13 cellular contexts compared by ENCODE assay signal in genomic region chrX:30302957-30303356, GRCh38. TPM values are rescaled to one million over a fixed set of nuclear protein-coding genes. Genes with fewer than 3 reads are reported as not detected.
A peak's percentile ranks its signal among the peaks of the same experiment; 100 is the strongest.
DNase-seq lines count a peak whose midpoint lies in the region; ATAC-seq and TF ChIP-seq lines count a peak whose summit lies in the region.
"Had no signal": no experiment of that assay in that cellular context is flagged by ENCODE, and none has a peak within 500 bp of the region (broad histone marks: within the 10 kb centered on the region; RNA-seq: fewer than 3 reads in every experiment).

No MANE protein-coding gene starts in this region.

- intact Hi-C loops in left cardiac atrium (cut with DNase I) = no loop called here
- intact Hi-C loops in sciatic nerve (cut with DNase I) = no loop called here

- DNase-seq in ELF-1 (ENCODE audit: low read depth, low spot score) = peak; percentile 17
- DNase-seq in left cardiac atrium = peak; percentile 24
- DNase-seq in sciatic nerve (ENCODE audit: low spot score) = peak; percentile 58
- no peak for DNase-seq in HT-29 (ENCODE audit: low spot score)
- DNase-seq in NCI-H526 (lab: John Stamatoyannopoulos, UW) = no peak
- no peak for DNase-seq in GM20000 (ENCODE audit: low spot score)
- DNase-seq: activated naive CD8-positive, alpha-beta T cell treated with anti-CD3 and anti-CD28 coated beads, Interleukin-2, amount 50 U/mL, for 24 hours; effector CD4-positive, alpha-beta T cell; NCI-H1436; T-helper 2 cell had no signal

- ATAC-seq in SK-N-SH treated with all-trans-retinoic acid at 6 μM for 48 hours (peak; percentile 67), left cardiac atrium (peak in 1 of 2 donors; percentile 53), sciatic nerve (peak; percentile 58), GM19328 (IDR thresholded peaks at IDR 0.05; ENCODE audit: unreplicated experiment) (no peak)
- ATAC-seq: activated naive CD8-positive, alpha-beta T cell treated with anti-CD3 and anti-CD28 coated beads, Interleukin-2, amount 50 U/mL, for 24 hours had no signal

- no peak for TF ChIP-seq CTCF in GM20000 (IDR thresholded peaks at IDR 0.05; ENCODE audit: extremely low read depth, missing control alignments)

TF ChIP-seq in SK-N-SH treated with all-trans-retinoic acid at 6 μM for 48 hours, 23 proteins besides CTCF, POLR2A, EP300 and RAD21:
- TF ChIP-seq RARB (CRISPR knock-in tag; IDR thresholded peaks at IDR 0.05) (no peak), ZC3H10 (CRISPR knock-in tag; IDR thresholded peaks at IDR 0.05) (no peak), PPARA (CRISPR knock-in tag; IDR thresholded peaks at IDR 0.05; ENCODE audit: borderline replicate concordance) (no peak), ISL1 (CRISPR knock-in tag; IDR thresholded peaks at IDR 0.05) (no peak), TCF4 (CRISPR knock-in tag; IDR thresholded peaks at IDR 0.05; ENCODE audit: borderline replicate concordance) (no peak), ARNTL (CRISPR knock-in tag; IDR thresholded peaks at IDR 0.05; ENCODE audit: borderline replicate concordance, low read depth) (no peak), OSR1 (CRISPR knock-in tag; IDR thresholded peaks at IDR 0.05) (no peak), PATZ1 (CRISPR knock-in tag; IDR thresholded peaks at IDR 0.05; ENCODE audit: borderline replicate concordance) (no peak), ZNF70 (CRISPR knock-in tag; IDR thresholded peaks at IDR 0.05) (no peak)
TF ChIP-seq in SK-N-SH treated with all-trans-retinoic acid at 6 μM for 48 hours: peak in this region for 0.

RNA-seq across cellular contexts. Expression of gene NR0B1, which starts 6.2 kb away (rescaled TPM):
- total RNA-seq in left cardiac atrium = not detected
- 1.9 TPM for total RNA-seq in sciatic nerve
- not detected in 2 replicates for total RNA-seq in HT-29 (2014; rRNA removed; shearing (Covaris generic))

RNA-seq across cellular contexts. Expression of gene MAGEB1, which starts 56.0 kb away (rescaled TPM):
- not detected for total RNA-seq in left cardiac atrium
- total RNA-seq in sciatic nerve = not detected
- total RNA-seq in HT-29 (2014; rRNA removed; shearing (Covaris generic)) = not detected in 2 replicates
- total RNA-seq: hepatocyte had no signal

Comparison
In these comparisons a context has a peak if more than half of its experiments do, and no peak if none do; other contexts are left out.
1. DNase-seq: peak in ELF-1 (single experiment), left cardiac atrium (single experiment) and sciatic nerve (single experiment); none in HT-29 (single experiment), NCI-H526 (0 of 2) and GM20000 (single experiment).